ENCODE assay signal across 8 cellular contexts in the genomic region with DNA sequence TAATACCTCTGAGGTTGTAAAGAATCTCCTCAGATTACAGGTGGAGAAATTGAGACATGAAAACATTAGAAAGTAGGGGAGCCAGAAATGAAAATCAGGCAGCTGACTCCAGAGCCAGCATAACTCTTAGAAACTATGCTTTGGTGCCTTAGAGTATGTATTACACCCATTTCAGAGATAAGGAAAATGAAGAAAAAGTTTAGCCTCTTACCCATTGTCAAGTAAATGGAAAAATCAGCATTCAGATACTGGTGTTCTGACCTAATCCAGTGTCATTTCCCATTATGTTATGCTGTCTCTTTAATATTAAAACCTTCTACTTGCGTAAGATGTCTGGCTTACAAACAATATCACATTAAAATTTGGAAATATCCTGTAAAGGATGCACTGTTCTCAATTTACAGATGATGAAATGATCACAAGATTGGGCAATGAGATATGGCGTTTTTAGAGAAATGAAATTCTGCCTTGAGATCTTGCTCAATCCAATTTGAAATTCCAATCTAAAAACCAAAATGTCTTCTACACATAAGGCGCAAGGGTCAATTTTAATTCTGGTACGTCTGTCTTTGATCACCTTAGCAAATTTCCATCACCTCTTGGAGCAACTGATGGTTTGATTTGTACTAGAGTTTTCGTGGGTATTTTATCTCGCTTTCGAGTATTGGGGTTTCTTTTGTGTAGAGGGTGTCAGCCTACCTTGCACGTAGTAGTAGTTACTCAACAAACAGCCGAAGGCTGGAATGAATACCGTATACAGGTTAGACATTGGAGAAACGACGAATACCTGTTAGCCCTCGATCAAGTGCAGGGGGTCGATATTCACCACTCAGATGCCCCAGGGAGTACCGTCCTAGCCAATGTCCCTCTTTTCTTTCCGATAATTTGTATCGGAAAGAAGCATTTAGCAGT. TPM values are rescaled to one million over a fixed set of nuclear protein-coding genes. Genes with fewer than 3 reads are reported as not detected.
DNase-seq lines count a peak whose midpoint lies in the region; ATAC-seq, FAIRE-seq and TF ChIP-seq lines count a peak whose summit lies in the region.

No MANE protein-coding gene starts in this region.

- DNase-seq in EH (ENCODE audit: low read depth) (peak; percentile 56), NB4 (ENCODE audit: low read depth) (peak; percentile 81), mammary epithelial cell (peak; percentile 60), right lobe of liver (no peak), thyroid gland (no peak), D721Med (ENCODE audit: insufficient read length, low spot score) (no peak)
- no peak for DNase-seq in activated CD4-positive, CD25-positive, alpha-beta regulatory T cell treated with anti-CD3 and anti-CD28 coated beads, Interleukin-2, amount 50 U/mL, for 72 hours

- peak in 1 of 4 donors; percentile 6 for ATAC-seq in right lobe of liver
- no peak for ATAC-seq in HG02885 (IDR thresholded peaks at IDR 0.05; ENCODE audit: poor library complexity, unreplicated experiment)

- H3K4me2 ChIP-seq in mammary epithelial cell (ENCODE audit: insufficient read depth, low read depth, low read length) = peak overlapping the region; percentile 59

- H3K36me3 ChIP-seq in mammary epithelial cell (ENCODE audit: insufficient read depth, low read length) = no peaks in the 10 kb centered on the region
- H3K36me3 ChIP-seq in right lobe of liver = no peaks in the 10 kb centered on the region
- no peaks in the 10 kb centered on the region for H3K36me3 ChIP-seq in thyroid gland

- H3K4me1 ChIP-seq in mammary epithelial cell (ENCODE audit: insufficient read depth, low read length) = peaks cover 12% of the 10 kb centered on the region
- H3K4me1 ChIP-seq in right lobe of liver = peaks cover 0 to 19% (median 9%) of the 10 kb centered on the region in 4 donors
- peaks cover 25 to 29% of the 10 kb centered on the region in 2 donors for H3K4me1 ChIP-seq in thyroid gland

- H3K9me3 ChIP-seq in mammary epithelial cell (replicated peaks; ENCODE audit: insufficient read depth, low read length) = no peaks in the 10 kb centered on the region
- H3K9me3 ChIP-seq in right lobe of liver = no peaks in the 10 kb centered on the region
- H3K9me3 ChIP-seq in thyroid gland = no peaks in the 10 kb centered on the region

- H3K4me3 ChIP-seq in NB4 (ENCODE audit: low read depth, low read length) (peak overlapping the region; percentile 81), mammary epithelial cell (replicated peaks in 1 of 3; ENCODE audit: insufficient read depth in 1 of 3, low read depth in 2 of 3, low read length in 3 of 3) (peak overlapping the region; percentile 69 to 91 (median 72)), right lobe of liver (peak overlapping the region; percentile 63 to 81 (median 79)), thyroid gland (replicated peaks in 1 of 3) (peak overlapping the region; percentile 55 to 94 (median 65))

- H3K27ac ChIP-seq in mammary epithelial cell (ENCODE audit: insufficient read depth, low read depth, low read length) (peak overlapping the region; percentile 99), right lobe of liver (peak overlapping the region; percentile 99 to 100 (median 99)), thyroid gland (peak overlapping the region; percentile 80 to 99 (median 98))

- WGBS in mammary epithelial cell (ENCODE audit: low coverage, missing lambda C conversion rate) = 10% methylated on average over 17 of the region's 17 CpGs
- WGBS in right lobe of liver (ENCODE audit: insufficient coverage, low coverage, low lambda C conversion rate, missing lambda C conversion rate) = 7% methylated on average over 17 of the region's 17 CpGs
- WGBS in thyroid gland, 2 donors = 31 to 34% methylated on average over 17 of the region's 17 CpGs

- no peaks in the 10 kb centered on the region for H4K20me1 ChIP-seq in mammary epithelial cell (ENCODE audit: insufficient read depth, low read length)

- H3K79me2 ChIP-seq in mammary epithelial cell (ENCODE audit: insufficient read depth, low read length) = peaks cover 78% of the 10 kb centered on the region

- BruUV-seq in mammary epithelial cell (replicated peaks; lab: Mats Ljungman, UMichigan) = TSS peak; percentile 58

- dilution Hi-C loops in mammary epithelial cell (cut with HindIII; ENCODE audit: low sequenced_read_pairs) = no loop called here

- intact Hi-C loops in mammary epithelial cell (cut with micrococcal nuclease) (loop anchor here (5.0 kb wide), 1 partner anchor 295 kb away; no protein-coding TSS in a partner anchor), right lobe of liver (cut with DNase I) (no loop called here), thyroid gland (cut with DNase I) (no loop called here)

- H3K9ac ChIP-seq in mammary epithelial cell (ENCODE audit: insufficient read depth, low read length) = peak overlapping the region; percentile 100

- no peak for TF ChIP-seq POLR2A in NB4 (IDR thresholded peaks at IDR 0.05; ENCODE audit: extremely low read depth, insufficient read length)
- TF ChIP-seq POLR2A in right lobe of liver (IDR thresholded peaks at IDR 0.05) = peak; percentile 21
- TF ChIP-seq POLR2A in thyroid gland (IDR thresholded peaks at IDR 0.05) = no peak

- in situ Hi-C loops in mammary epithelial cell (cut with MboI; ENCODE audit: low sequenced_read_pairs in 2 of 2) = no loop called here

- FAIRE-seq in D721Med (lab: Jason Lieb, UNC) = no peak

- CTCF ChIA-PET in mammary epithelial cell (lab: Charles Lee; ENCODE audit: low non-redundant PET) = no interaction called here

- TF ChIP-seq CTCF in NB4 (IDR thresholded peaks at IDR 0.05; ENCODE audit: low read depth, low read length) (no peak), mammary epithelial cell (conservative IDR thresholded peaks at IDR 0.05 in 1 of 2, IDR thresholded peaks at IDR 0.05 in 1 of 2; ENCODE audit: extremely low read depth in 1 of 2, insufficient read depth in 1 of 2, low read depth in 1 of 2, low read length in 2 of 2) (no peak), right lobe of liver (IDR thresholded peaks at IDR 0.05) (no peak), thyroid gland (IDR thresholded peaks at IDR 0.05) (no peak), D721Med (IDR thresholded peaks at IDR 0.05; ENCODE audit: insufficient read depth, missing control alignments) (no peak)

- H3K27me3 ChIP-seq in mammary epithelial cell (ENCODE audit: insufficient read depth, low read length) (no peaks in the 10 kb centered on the region), right lobe of liver (no peaks in the 10 kb centered on the region), thyroid gland (no peaks in the 10 kb centered on the region)

- peak overlapping the region; percentile 92 for H2AFZ ChIP-seq in mammary epithelial cell (ENCODE audit: low read depth, low read length)

RNA-seq across cellular contexts. Expression of a gene that starts 0.9 kb away (rescaled TPM):
- under 1 TPM in 1 of 2 donors, not detected in 1; 0.17 TPM for total RNA-seq in mammary epithelial cell
- 0.11 TPM for polyA plus RNA-seq in mammary epithelial cell
- not detected for polyA minus RNA-seq in mammary epithelial cell
- under 1 TPM in 3 of 6 experiments, not detected in 3; 0.18 to 0.24 (median 0.20) TPM for total RNA-seq in right lobe of liver
- 1 to 10 TPM in 2 of 4 donors, under 1 TPM in 1, not detected in 1; 0.49 to 2.6 (median 1.1) TPM for total RNA-seq in thyroid gland

RNA-seq across cellular contexts. Expression of a gene that starts 1.0 kb away (rescaled TPM):
- total RNA-seq in mammary epithelial cell (10 to 100 TPM; 77.2 to 80.8 TPM), right lobe of liver (10 to 100 TPM; 20.2 to 54.9 (median 33.5) TPM), thyroid gland (10 to 100 TPM; 55.9 to 75.3 (median 60.5) TPM)
- polyA plus RNA-seq in mammary epithelial cell = 54.8 TPM
- polyA minus RNA-seq in mammary epithelial cell = 8.0 TPM

Comparison
In these comparisons a context has a peak if more than half of its experiments do, and no peak if none do; other contexts are left out.
1. DNase-seq: peak in EH (single experiment), NB4 (single experiment) and mammary epithelial cell (single experiment); none in right lobe of liver (0 of 3), thyroid gland (0 of 2), activated CD4-positive, CD25-positive, alpha-beta regulatory T cell treated with anti-CD3 and anti-CD28 coated beads, Interleukin-2, amount 50 U/mL, for 72 hours (single experiment) and D721Med (single experiment).
2. Peak in every context shown above with its lines, with median percentiles within 50 percentile points of each other: H3K4me3 ChIP-seq and H3K27ac ChIP-seq.